In genomic region chr10:103277713-103278299, GRCh38 we compare ENCODE assay signal across 8 cellular contexts.
DNase-seq lines count a peak whose midpoint lies in the region; ATAC-seq and TF ChIP-seq lines count a peak whose summit lies in the region.
"Had no signal": no experiment of that assay in that cellular context is flagged by ENCODE, and none has a peak within 500 bp of the region (broad histone marks: within the 10 kb centered on the region; RNA-seq: fewer than 3 reads in every experiment).

No MANE protein-coding gene starts in this region.

- peak overlapping the region; percentile 55 for H2AFZ ChIP-seq in neuron (ENCODE audit: low read depth, low read length)

- no peak for TF ChIP-seq CTCF in GM20000 (IDR thresholded peaks at IDR 0.05; ENCODE audit: extremely low read depth, missing control alignments)
- no peak for TF ChIP-seq CTCF in coronary artery (IDR thresholded peaks at IDR 0.05)

- peaks cover 47 to 64% (median 54%) of the 10 kb centered on the region in 11 experiments for H3K27me3 ChIP-seq in BLaER1 treated with 17β-estradiol and CSF1 and Interleukin-3, amounts not matched to agents 10 nM and 100 nM
- H3K27me3 ChIP-seq in neuron (ENCODE audit: insufficient read depth, low read length) = no peaks in the 10 kb centered on the region

- peak; percentile 37 for DNase-seq in GM20000 (ENCODE audit: low spot score)
- no peak for DNase-seq in coronary artery (ENCODE audit: low spot score)

- H4K20me1 ChIP-seq in BLaER1 treated with 17β-estradiol and CSF1 and Interleukin-3, amounts not matched to agents 10 nM and 100 nM = peaks cover 0 to 32% (median 14%) of the 10 kb centered on the region in 11 experiments; a peak in 11 of 22 replicates

- no peaks in the 10 kb centered on the region for H3K36me3 ChIP-seq in BLaER1 treated with 17β-estradiol and CSF1 and Interleukin-3, amounts not matched to agents 10 nM and 100 nM
- peaks cover 3% of the 10 kb centered on the region for H3K36me3 ChIP-seq in neuron (ENCODE audit: insufficient read depth, low read length)

- H3K27ac ChIP-seq in BLaER1 treated with 17β-estradiol and CSF1 and Interleukin-3, amounts not matched to agents 10 nM and 100 nM = no peak overlapping the region
- H3K27ac ChIP-seq in coronary artery = no peak overlapping the region

- H3K4me2 ChIP-seq in BLaER1 treated with 17β-estradiol and CSF1 and Interleukin-3, amounts not matched to agents 10 nM and 100 nM = peak overlapping the region; percentile 89 to 99 (median 97)

- no peak overlapping the region for H3K9ac ChIP-seq in BLaER1 treated with 17β-estradiol and CSF1 and Interleukin-3, amounts not matched to agents 10 nM and 100 nM

- H3K4me1 ChIP-seq in BLaER1 treated with 17β-estradiol and CSF1 and Interleukin-3, amounts not matched to agents 10 nM and 100 nM = peaks cover 19 to 32% (median 21%) of the 10 kb centered on the region in 10 experiments
- H3K4me1 ChIP-seq in neuron (ENCODE audit: insufficient read depth, low read length) = peaks cover 41% of the 10 kb centered on the region

- peaks cover 7 to 19% (median 14%) of the 10 kb centered on the region in 11 experiments for H3K9me3 ChIP-seq in BLaER1 treated with 17β-estradiol and CSF1 and Interleukin-3, amounts not matched to agents 10 nM and 100 nM (replicated peaks in 1 of 11)
- H3K9me3 ChIP-seq in neuron (ENCODE audit: low read length) = no peaks in the 10 kb centered on the region

- no peak for ATAC-seq in HG03460 (IDR thresholded peaks at IDR 0.05; ENCODE audit: unreplicated experiment)
- ATAC-seq in HG02852 (IDR thresholded peaks at IDR 0.05; ENCODE audit: unreplicated experiment) = no peak
- ATAC-seq in GM19455 (IDR thresholded peaks at IDR 0.05; ENCODE audit: unreplicated experiment) = no peak
- ATAC-seq: sciatic nerve had no signal

- H3K4me3 ChIP-seq in BLaER1 treated with 17β-estradiol and CSF1 and Interleukin-3, amounts not matched to agents 10 nM and 100 nM = peak overlapping the region; percentile 46 to 71 (median 63)
- H3K4me3 ChIP-seq in coronary artery = peak overlapping the region; percentile 58
- H3K4me3 ChIP-seq in neuron (ENCODE audit: low read length) = peak overlapping the region; percentile 48
